2 cellular contexts compared by ENCODE assay signal in the genomic region with DNA sequence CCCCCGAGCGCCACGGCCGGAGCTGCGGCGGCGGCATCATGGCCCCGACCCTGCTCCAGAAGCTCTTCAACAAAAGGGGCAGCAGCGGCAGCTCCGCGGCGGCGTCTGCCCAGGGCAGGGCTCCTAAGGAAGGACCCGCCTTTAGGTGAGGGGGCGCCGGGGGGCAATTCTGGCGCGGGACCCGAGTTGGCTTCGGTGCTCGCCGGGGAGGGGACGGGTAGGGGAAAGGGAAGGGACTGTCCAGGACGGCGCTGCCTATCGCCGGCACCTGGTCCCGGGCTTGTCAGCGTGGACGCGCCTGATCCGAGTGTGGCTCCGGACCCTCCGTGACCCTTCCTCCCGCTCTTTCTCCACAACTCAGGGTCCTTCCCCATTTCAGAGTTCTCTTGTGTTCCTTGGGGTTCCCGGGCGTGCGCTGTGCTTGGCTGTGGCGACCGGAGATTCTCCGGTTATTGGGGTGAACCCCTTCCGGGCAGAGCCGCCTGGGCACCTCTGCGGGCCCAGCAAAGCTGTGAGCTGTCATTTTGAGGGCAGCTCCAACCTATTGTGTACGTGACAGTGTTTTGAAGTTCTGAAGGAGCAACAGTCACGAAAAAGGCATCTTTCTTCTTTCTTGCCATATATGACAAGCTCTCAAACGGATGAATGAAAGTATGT.
TF ChIP-seq lines count a peak whose summit lies in the region.

No MANE protein-coding gene starts in this region.

TF ChIP-seq in HCT116, 20 proteins besides CTCF, POLR2A, EP300 and RAD21 (continued from another document):
- no peak for TF ChIP-seq SIN3A (IDR thresholded peaks at IDR 0.05; ENCODE audit: low read depth)
- TF ChIP-seq, protein P1, sequence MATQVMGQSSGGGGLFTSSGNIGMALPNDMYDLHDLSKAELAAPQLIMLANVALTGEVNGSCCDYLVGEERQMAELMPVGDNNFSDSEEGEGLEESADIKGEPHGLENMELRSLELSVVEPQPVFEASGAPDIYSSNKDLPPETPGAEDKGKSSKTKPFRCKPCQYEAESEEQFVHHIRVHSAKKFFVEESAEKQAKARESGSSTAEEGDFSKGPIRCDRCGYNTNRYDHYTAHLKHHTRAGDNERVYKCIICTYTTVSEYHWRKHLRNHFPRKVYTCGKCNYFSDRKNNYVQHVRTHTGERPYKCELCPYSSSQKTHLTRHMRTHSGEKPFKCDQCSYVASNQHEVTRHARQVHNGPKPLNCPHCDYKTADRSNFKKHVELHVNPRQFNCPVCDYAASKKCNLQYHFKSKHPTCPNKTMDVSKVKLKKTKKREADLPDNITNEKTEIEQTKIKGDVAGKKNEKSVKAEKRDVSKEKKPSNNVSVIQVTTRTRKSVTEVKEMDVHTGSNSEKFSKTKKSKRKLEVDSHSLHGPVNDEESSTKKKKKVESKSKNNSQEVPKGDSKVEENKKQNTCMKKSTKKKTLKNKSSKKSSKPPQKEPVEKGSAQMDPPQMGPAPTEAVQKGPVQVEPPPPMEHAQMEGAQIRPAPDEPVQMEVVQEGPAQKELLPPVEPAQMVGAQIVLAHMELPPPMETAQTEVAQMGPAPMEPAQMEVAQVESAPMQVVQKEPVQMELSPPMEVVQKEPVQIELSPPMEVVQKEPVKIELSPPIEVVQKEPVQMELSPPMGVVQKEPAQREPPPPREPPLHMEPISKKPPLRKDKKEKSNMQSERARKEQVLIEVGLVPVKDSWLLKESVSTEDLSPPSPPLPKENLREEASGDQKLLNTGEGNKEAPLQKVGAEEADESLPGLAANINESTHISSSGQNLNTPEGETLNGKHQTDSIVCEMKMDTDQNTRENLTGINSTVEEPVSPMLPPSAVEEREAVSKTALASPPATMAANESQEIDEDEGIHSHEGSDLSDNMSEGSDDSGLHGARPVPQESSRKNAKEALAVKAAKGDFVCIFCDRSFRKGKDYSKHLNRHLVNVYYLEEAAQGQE (IDR thresholded peaks at IDR 0.05; ENCODE audit: low read depth) = no peak
- no peak for TF ChIP-seq EZH2phosphoT487 (IDR thresholded peaks at IDR 0.05; ENCODE audit: borderline replicate concordance)
- TF ChIP-seq, protein P2, sequence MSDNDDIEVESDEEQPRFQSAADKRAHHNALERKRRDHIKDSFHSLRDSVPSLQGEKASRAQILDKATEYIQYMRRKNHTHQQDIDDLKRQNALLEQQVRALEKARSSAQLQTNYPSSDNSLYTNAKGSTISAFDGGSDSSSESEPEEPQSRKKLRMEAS (IDR thresholded peaks at IDR 0.05) = no peak
- TF ChIP-seq ZFX (IDR thresholded peaks at IDR 0.05) = no peak
- TF ChIP-seq TCF7L2 (IDR thresholded peaks at IDR 0.05; ENCODE audit: borderline replicate concordance, extremely low read depth, insufficient read depth, insufficient read length) = no peak
- TF ChIP-seq YY1 (IDR thresholded peaks at IDR 0.05; ENCODE audit: extremely low read depth, insufficient replicate concordance, low read depth, low read length) = no peak
- TF ChIP-seq POLR2AphosphoS5 (IDR thresholded peaks at IDR 0.05; ENCODE audit: low read depth, low read length) = no peak
- TF ChIP-seq CEBPB (IDR thresholded peaks at IDR 0.05; ENCODE audit: low read depth) = no peak
- TF ChIP-seq, protein P3, sequence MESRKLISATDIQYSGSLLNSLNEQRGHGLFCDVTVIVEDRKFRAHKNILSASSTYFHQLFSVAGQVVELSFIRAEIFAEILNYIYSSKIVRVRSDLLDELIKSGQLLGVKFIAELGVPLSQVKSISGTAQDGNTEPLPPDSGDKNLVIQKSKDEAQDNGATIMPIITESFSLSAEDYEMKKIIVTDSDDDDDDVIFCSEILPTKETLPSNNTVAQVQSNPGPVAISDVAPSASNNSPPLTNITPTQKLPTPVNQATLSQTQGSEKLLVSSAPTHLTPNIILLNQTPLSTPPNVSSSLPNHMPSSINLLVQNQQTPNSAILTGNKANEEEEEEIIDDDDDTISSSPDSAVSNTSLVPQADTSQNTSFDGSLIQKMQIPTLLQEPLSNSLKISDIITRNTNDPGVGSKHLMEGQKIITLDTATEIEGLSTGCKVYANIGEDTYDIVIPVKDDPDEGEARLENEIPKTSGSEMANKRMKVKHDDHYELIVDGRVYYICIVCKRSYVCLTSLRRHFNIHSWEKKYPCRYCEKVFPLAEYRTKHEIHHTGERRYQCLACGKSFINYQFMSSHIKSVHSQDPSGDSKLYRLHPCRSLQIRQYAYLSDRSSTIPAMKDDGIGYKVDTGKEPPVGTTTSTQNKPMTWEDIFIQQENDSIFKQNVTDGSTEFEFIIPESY (IDR thresholded peaks at IDR 0.05; ENCODE audit: extremely low read depth, insufficient replicate concordance, low read length) = no peak
- no peak for TF ChIP-seq JUND (IDR thresholded peaks at IDR 0.05)
- TF ChIP-seq CBX3 (IDR thresholded peaks at IDR 0.05; ENCODE audit: low read depth) = no peak
- TF ChIP-seq, protein P4, sequence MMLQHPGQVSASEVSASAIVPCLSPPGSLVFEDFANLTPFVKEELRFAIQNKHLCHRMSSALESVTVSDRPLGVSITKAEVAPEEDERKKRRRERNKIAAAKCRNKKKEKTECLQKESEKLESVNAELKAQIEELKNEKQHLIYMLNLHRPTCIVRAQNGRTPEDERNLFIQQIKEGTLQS (IDR thresholded peaks at IDR 0.05) = no peak
- TF ChIP-seq SP1 (IDR thresholded peaks at IDR 0.05; ENCODE audit: low read depth) = no peak
- TF ChIP-seq EZH2 (IDR thresholded peaks at IDR 0.05) = no peak

TF ChIP-seq in endothelial cell of umbilical vein, 7 proteins besides CTCF, POLR2A, EP300 and RAD21 (continued from another document):
- TF ChIP-seq, protein P2 (IDR thresholded peaks at IDR 0.05; ENCODE audit: insufficient read depth, insufficient read length) = no peak
- TF ChIP-seq JUN (IDR thresholded peaks at IDR 0.05; ENCODE audit: borderline replicate concordance, insufficient read depth, insufficient read length, low read depth) = no peak
- TF ChIP-seq GATA2 (IDR thresholded peaks at IDR 0.05; ENCODE audit: insufficient read depth, insufficient read length, low read depth, low read length) = no peak
- no peak for TF ChIP-seq EZH2 (IDR thresholded peaks at IDR 0.05; ENCODE audit: borderline replicate concordance, low read depth, low read length, severe bottlenecking)
- TF ChIP-seq FOS (IDR thresholded peaks at IDR 0.05; ENCODE audit: borderline replicate concordance, insufficient read depth, low read length) = no peak
- TF ChIP-seq POLR2AphosphoS5 (IDR thresholded peaks at IDR 0.05; ENCODE audit: insufficient read depth, low read depth, low read length) = no peak
TF ChIP-seq in endothelial cell of umbilical vein: peak in this region for 0.
